Comparison of ENCODE assay signal across 15 cellular contexts in genomic region chr7:31788445-31788844, GRCh38.
DNase-seq lines count a peak whose midpoint lies in the region; ATAC-seq and TF ChIP-seq lines count a peak whose summit lies in the region.
"Had no signal": no experiment of that assay in that cellular context is flagged by ENCODE, and none has a peak within 500 bp of the region (broad histone marks: within the 10 kb centered on the region; RNA-seq: fewer than 3 reads in every experiment).

No MANE protein-coding gene starts in this region.

- H3K4me2 ChIP-seq in osteoblast (ENCODE audit: insufficient read depth, low read length), result no peak overlapping the region

- DNase-seq in osteoblast (ENCODE audit: insufficient read length, low spot score, missing footprints) (no peak), middle frontal gyrus (ENCODE audit: extremely low spot score, low spot score) (no peak), NCI-H226 (no peak), mesothelial cell of epicardium (ENCODE audit: low spot score in 2 of 2, unreplicated experiment in 2 of 2) (no peak), T1000 (lab: John Stamatoyannopoulos, UW) (no peak)
- DNase-seq: activated naive CD4-positive, alpha-beta T cell treated with anti-CD3 and anti-CD28 coated beads, Interleukin-2, amount 10 ng/mL, durations not matched to agents 7 days and 5 days; glutamatergic neuron; left colon; NCI-H1417; PC-3 had no signal

- H4K20me1 ChIP-seq in osteoblast (ENCODE audit: insufficient read depth, low read length), result no peaks in the 10 kb centered on the region

- no peaks in the 10 kb centered on the region for H3K4me1 Mint-ChIP-seq in mesothelial cell of epicardium
- H3K4me1 Mint-ChIP-seq: activated naive CD4-positive, alpha-beta T cell treated with anti-CD3 and anti-CD28 coated beads, Interleukin-2, amount 10 ng/mL, durations not matched to agents 7 days and 5 days; WTC11 had no signal

- peaks cover 41% of the 10 kb centered on the region for H3K4me1 ChIP-seq in osteoblast (ENCODE audit: insufficient read depth, low read length)

- no peaks in the 10 kb centered on the region for H3K36me3 Mint-ChIP-seq in mesothelial cell of epicardium
- H3K36me3 Mint-ChIP-seq: activated naive CD4-positive, alpha-beta T cell treated with anti-CD3 and anti-CD28 coated beads, Interleukin-2, amount 10 ng/mL, durations not matched to agents 7 days and 5 days; type B pancreatic cell; WTC11 had no signal

- H3K79me2 ChIP-seq in osteoblast (ENCODE audit: insufficient read depth, low read length), result no peaks in the 10 kb centered on the region

- ATAC-seq in GM18907 (IDR thresholded peaks at IDR 0.05; ENCODE audit: unreplicated experiment), result peak; percentile 95
- peak; percentile 84 for ATAC-seq in HG03064 (IDR thresholded peaks at IDR 0.05; ENCODE audit: low read depth, unreplicated experiment)
- ATAC-seq: left colon, PC-3, WTC11 had no signal

- TF ChIP-seq CTCF in osteoblast (IDR thresholded peaks at IDR 0.05; ENCODE audit: extremely low read depth, low read depth, low read length) (no peak), mesothelial cell of epicardium (IDR thresholded peaks at IDR 0.05; ENCODE audit: unreplicated experiment) (no peak)

- no peaks in the 10 kb centered on the region for H3K27me3 ChIP-seq in osteoblast (ENCODE audit: insufficient read depth, low read length)

- H3K4me3 ChIP-seq in osteoblast (ENCODE audit: insufficient read depth, low read length), result no peak overlapping the region

- H3K27me3 Mint-ChIP-seq in mesothelial cell of epicardium (ENCODE audit: low read depth), result peaks cover 80% of the 10 kb centered on the region
- H3K27me3 Mint-ChIP-seq: activated naive CD4-positive, alpha-beta T cell treated with anti-CD3 and anti-CD28 coated beads, Interleukin-2, amount 10 ng/mL, durations not matched to agents 7 days and 5 days had no signal

- H3K27ac ChIP-seq in angular gyrus (ENCODE audit: low read depth, low read length) (peak overlapping the region; percentile 6), osteoblast (ENCODE audit: low read depth, low read length) (peak overlapping the region; percentile 77)

- no peak overlapping the region for H2AFZ ChIP-seq in osteoblast (ENCODE audit: low read length)

- no peak overlapping the region for H3K27ac Mint-ChIP-seq in mesothelial cell of epicardium
- H3K27ac Mint-ChIP-seq: activated naive CD4-positive, alpha-beta T cell treated with anti-CD3 and anti-CD28 coated beads, Interleukin-2, amount 10 ng/mL, durations not matched to agents 7 days and 5 days; type B pancreatic cell; WTC11 had no signal

- H3K9me3 Mint-ChIP-seq in mesothelial cell of epicardium, result no peaks in the 10 kb centered on the region
- H3K9me3 Mint-ChIP-seq: activated naive CD4-positive, alpha-beta T cell treated with anti-CD3 and anti-CD28 coated beads, Interleukin-2, amount 10 ng/mL, durations not matched to agents 7 days and 5 days; type B pancreatic cell; WTC11 had no signal

- H3K36me3 ChIP-seq in osteoblast (ENCODE audit: insufficient read depth, low read length), result peaks cover 5% of the 10 kb centered on the region

- H3K9me3 ChIP-seq in osteoblast (ENCODE audit: low read depth, low read length), result no peaks in the 10 kb centered on the region

- H3K4me3 Mint-ChIP-seq in mesothelial cell of epicardium, result no peak overlapping the region
- H3K4me3 Mint-ChIP-seq: activated naive CD4-positive, alpha-beta T cell treated with anti-CD3 and anti-CD28 coated beads, Interleukin-2, amount 10 ng/mL, durations not matched to agents 7 days and 5 days; type B pancreatic cell; WTC11 had no signal
